ENCODE assay signal across 27 cellular contexts in the genomic region with DNA sequence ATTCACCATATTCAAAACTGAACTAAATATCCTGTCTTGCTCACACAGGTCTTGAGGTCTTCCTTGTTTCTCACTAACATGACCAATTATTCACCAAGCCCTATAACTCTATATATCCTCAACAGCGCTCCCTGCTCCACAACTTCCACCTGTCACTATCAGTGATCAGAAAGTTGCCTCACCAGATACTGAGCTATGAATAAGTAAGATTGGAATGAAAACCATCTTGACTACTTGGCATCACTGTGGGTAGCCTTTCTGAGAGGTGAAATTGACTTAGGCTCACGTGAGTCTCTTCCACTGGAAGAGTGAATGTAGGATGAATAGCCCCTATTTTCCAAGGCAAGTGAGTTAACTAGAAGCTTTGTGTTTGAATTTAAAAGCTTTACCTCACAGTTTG.
A peak's percentile ranks its signal among the peaks of the same experiment; 100 is the strongest.
DNase-seq lines count a peak whose midpoint lies in the region; ATAC-seq, FAIRE-seq and TF ChIP-seq lines count a peak whose summit lies in the region.
"Had no signal": no experiment of that assay in that cellular context is flagged by ENCODE, and none has a peak within 500 bp of the region (broad histone marks: within the 10 kb centered on the region; RNA-seq: fewer than 3 reads in every experiment).

No MANE protein-coding gene starts in this region.

- no peak overlapping the region for H2AFZ ChIP-seq in HepG2 (ENCODE audit: low read length)
- H2AFZ ChIP-seq: parathyroid adenoma had no signal

- in situ Hi-C loops in Caki2 (cut with HindIII; ENCODE audit: low pct_unique_long_range_greater_than_20kb, low sequenced_read_pairs) (no loop called here), HepG2 (cut with HindIII; ENCODE audit: extremely low pct_ligation_motif_present, low pct_unique_long_range_greater_than_20kb) (loop anchor here (25.0 kb wide), 2 partner anchors 759 to 859 kb away; no protein-coding TSS in a partner anchor)

- no peak for ATAC-seq in GM21360 (IDR thresholded peaks at IDR 0.05; ENCODE audit: unreplicated experiment)
- ATAC-seq in HepG2, result no peak
- ATAC-seq in HG02610 (IDR thresholded peaks at IDR 0.05; ENCODE audit: unreplicated experiment), result no peak
- ATAC-seq: stimulated activated naive B cell treated with anti-CD40 and anti-IgM and Interleukin-4, amounts not matched to agents 10 μg/mL and 1 μg/mL and 100 μg/mL, for 72 hours had no signal

- H3K27me3 ChIP-seq in HepG2 (ENCODE audit: control insufficient read depth in 1 of 2, insufficient read depth in 2 of 2, low read length in 2 of 2), result no peaks in the 10 kb centered on the region
- H3K27me3 ChIP-seq: cardiac muscle cell, vagina had no signal

- no peak for FAIRE-seq in HepG2 (lab: Jason Lieb, UNC)
- FAIRE-seq: D721Med had no signal

- H3K9me3 ChIP-seq in HepG2 (ENCODE audit: low read length), result no peaks in the 10 kb centered on the region
- H3K9me3 ChIP-seq: left ventricle myocardium inferior, vagina had no signal

- POLR2A ChIA-PET in HepG2 (lab: Yijun Ruan, JAX), result no interaction called here

- TF ChIP-seq RAD21 in HepG2 (CRISPR knock-in tag; IDR thresholded peaks at IDR 0.05), result no peak

- H3K36me3 ChIP-seq in HepG2 (replicated peaks in 1 of 2; ENCODE audit: control insufficient read depth in 1 of 2, insufficient read depth in 2 of 2, low read length in 2 of 2), result no peaks in the 10 kb centered on the region
- H3K36me3 ChIP-seq: cardiac muscle cell, left ventricle myocardium inferior, vagina had no signal

- TF ChIP-seq CTCF in choroid plexus epithelial cell (conservative IDR thresholded peaks at IDR 0.05; ENCODE audit: low read depth, low read length) (no peak), HepG2 (CRISPR knock-in tag; IDR thresholded peaks at IDR 0.05) (no peak)

- peak; percentile 14 for DNase-seq in Caki2 (ENCODE audit: low read depth)
- peak; percentile 88 for DNase-seq in NCI-H226
- DNase-seq in choroid plexus epithelial cell (ENCODE audit: low read depth), result peak; percentile 12
- peak; percentile 92 for DNase-seq in kidney tubule cell (ENCODE audit: low spot score)
- DNase-seq in head of caudate nucleus, result no peak
- DNase-seq in HepG2 (ENCODE audit: low spot score), result no peak
- DNase-seq: activated B cell treated with CpG ODN at 0.5 μM for 24 hours; activated CD4-positive, alpha-beta T cell treated with anti-CD3 and anti-CD28 coated beads, Interleukin-2, amount 50 U/mL, for 48 hours; activated CD8-positive, alpha-beta memory T cell treated with anti-CD3 and anti-CD28 coated beads, Interleukin-2, amount 50 U/mL, for 4 hours; activated naive CD4-positive, alpha-beta T cell treated with anti-CD3 and anti-CD28 coated beads, Interleukin-2, amount 50 U/mL, for 16 hours; HFFc6; KBM-7; left ventricle myocardium inferior; NCI-H146; NCI-H69; nephron progenitor cell; right cardiac atrium; stimulated activated CD4-positive, alpha-beta T cell treated with anti-CD3 and anti-CD28 coated beads, Interleukin-12 subunit alpha, Interleukin-12 subunit beta, amount 100 ng/mL, for 4 hours; stimulated activated CD4-positive, alpha-beta T cell treated with anti-CD3 and anti-CD28 coated beads, Interleukin-4, amount 100 ng/mL, for 24 hours; stimulated activated naive B cell treated with anti-CD40 and anti-IgM and Interleukin-4, amounts not matched to agents 10 μg/mL and 1 μg/mL and 100 μg/mL, for 72 hours had no signal

- no TSS peak for BruUV-seq in HepG2 (replicated peaks; lab: Mats Ljungman, UMichigan)

- no peak for TF ChIP-seq POLR2A in HepG2 (IDR thresholded peaks at IDR 0.05; ENCODE audit: insufficient read depth in 1 of 2, low read depth in 2 of 2, low read length in 2 of 2)

- no peak for TF ChIP-seq EP300 in HepG2 (IDR thresholded peaks at IDR 0.05; ENCODE audit: low read depth in 2 of 2, low read length in 2 of 2)
- TF ChIP-seq EP300 in HepG2 (CRISPR knock-in tag; IDR thresholded peaks at IDR 0.05; ENCODE audit: borderline replicate concordance), result no peak

- no peak overlapping the region for H3K9ac ChIP-seq in HepG2 (ENCODE audit: insufficient read depth, low read depth, low read length)
- H3K9ac ChIP-seq: parathyroid adenoma had no signal

- H3K4me3 ChIP-seq in choroid plexus epithelial cell (ENCODE audit: low read depth, low read length), result no peak overlapping the region
- no peak overlapping the region for H3K4me3 ChIP-seq in HepG2 (replicated peaks in 1 of 3; ENCODE audit: insufficient read depth in 1 of 3, low read depth in 2 of 3, low read length in 3 of 3)
- H3K4me3 ChIP-seq: cardiac muscle cell, left ventricle myocardium inferior, vagina had no signal

- intact Hi-C loops in head of caudate nucleus (cut with DNase I), result no loop called here
- intact Hi-C loops in HepG2 (cut with micrococcal nuclease; ENCODE audit: unreplicated experiment), result no loop called here

- H3K4me2 ChIP-seq in HepG2 (ENCODE audit: low read depth, low read length), result no peak overlapping the region

- H4K20me1 ChIP-seq in HepG2 (ENCODE audit: insufficient read depth, low read length), result no peaks in the 10 kb centered on the region

- no peaks in the 10 kb centered on the region for H3K4me1 ChIP-seq in HepG2 (ENCODE audit: insufficient read depth, low read length)
- H3K4me1 ChIP-seq: parathyroid adenoma had no signal

- no peak overlapping the region for H3K27ac ChIP-seq in HepG2 (ENCODE audit: extremely low read length, insufficient read depth, low read length)
- H3K27ac ChIP-seq: C4-2B, left ventricle myocardium inferior, parathyroid adenoma, vagina had no signal

- no peaks in the 10 kb centered on the region for H3K79me2 ChIP-seq in HepG2 (ENCODE audit: insufficient read depth, low read length)
- H3K79me2 ChIP-seq: parathyroid adenoma had no signal

- CTCF ChIA-PET in HepG2 (lab: Yijun Ruan, JAX; ENCODE audit: low intra/inter-chr PET ratio, low total read pairs), result no interaction called here

- WGBS in HepG2 (ENCODE audit: low lambda C conversion rate), result 46% methylated on average over 2 of the region's 2 CpGs

TF ChIP-seq in HepG2, 621 proteins besides CTCF, POLR2A, EP300 and RAD21:
- TF ChIP-seq SAP130 (CRISPR knock-in tag; IDR thresholded peaks at IDR 0.05; ENCODE audit: low read depth), result no peak
- no peak for TF ChIP-seq RBM39 (IDR thresholded peaks at IDR 0.05; ENCODE audit: low read depth, low read length, poor library complexity, severe bottlenecking)
- TF ChIP-seq ZMYM4 (CRISPR knock-in tag; IDR thresholded peaks at IDR 0.05), result no peak
- no peak for TF ChIP-seq TRIM24 (CRISPR knock-in tag; IDR thresholded peaks at IDR 0.05)
- TF ChIP-seq IRX3 (CRISPR knock-in tag; IDR thresholded peaks at IDR 0.05; ENCODE audit: borderline replicate concordance, low read depth), result no peak
- TF ChIP-seq MTF2 (CRISPR knock-in tag; IDR thresholded peaks at IDR 0.05; ENCODE audit: borderline replicate concordance), result no peak
- TF ChIP-seq ZSCAN9 (CRISPR knock-in tag; IDR thresholded peaks at IDR 0.05; ENCODE audit: borderline replicate concordance), result no peak
- TF ChIP-seq ZNF713 (CRISPR knock-in tag; IDR thresholded peaks at IDR 0.05), result no peak
- no peak for TF ChIP-seq DRAP1 (CRISPR knock-in tag; IDR thresholded peaks at IDR 0.05)
- TF ChIP-seq NR2F6 (IDR thresholded peaks at IDR 0.05), result no peak
- TF ChIP-seq NR2F6 (CRISPR knock-in tag; IDR thresholded peaks at IDR 0.05), result no peak
- no peak for TF ChIP-seq ARNT (IDR thresholded peaks at IDR 0.05)
- no peak for TF ChIP-seq ZNF256 (CRISPR knock-in tag; conservative IDR thresholded peaks at IDR 0.05)
- no peak for TF ChIP-seq FOXM1 (CRISPR knock-in tag; IDR thresholded peaks at IDR 0.05)
- no peak for TF ChIP-seq ONECUT2 (CRISPR knock-in tag; IDR thresholded peaks at IDR 0.05)
- no peak for TF ChIP-seq NR2C2 (CRISPR knock-in tag; IDR thresholded peaks at IDR 0.05; ENCODE audit: borderline replicate concordance)
- TF ChIP-seq MTA1 (CRISPR knock-in tag; IDR thresholded peaks at IDR 0.05; ENCODE audit: borderline replicate concordance), result no peak
- no peak for TF ChIP-seq KLF6 (CRISPR knock-in tag; IDR thresholded peaks at IDR 0.05)
- no peak for TF ChIP-seq EZH2 (conservative IDR thresholded peaks at IDR 0.05; ENCODE audit: low read depth, low read length)
- no peak for TF ChIP-seq GPN1 (CRISPR knock-in tag; IDR thresholded peaks at IDR 0.05; ENCODE audit: borderline replicate concordance)
- no peak for TF ChIP-seq CHD2 (IDR thresholded peaks at IDR 0.05; ENCODE audit: low read depth, low read length)

Comparison
In these comparisons a context has a peak if more than half of its experiments do, and no peak if none do; other contexts are left out.
1. DNase-seq: peak in Caki2 (single experiment), NCI-H226 (single experiment), choroid plexus epithelial cell (single experiment) and kidney tubule cell (single experiment); none in head of caudate nucleus (0 of 42) and HepG2 (single experiment).